ENCODE assay signal across 18 cellular contexts in genomic region chr7:43671520-43671919, GRCh38. TPM values are rescaled to one million over a fixed set of nuclear protein-coding genes. Genes with fewer than 3 reads are reported as not detected.
DNase-seq lines count a peak whose midpoint lies in the region; ATAC-seq and TF ChIP-seq lines count a peak whose summit lies in the region.
"Had no signal": no experiment of that assay in that cellular context is flagged by ENCODE, and none has a peak within 500 bp of the region (broad histone marks: within the 10 kb centered on the region; RNA-seq: fewer than 3 reads in every experiment).

No MANE protein-coding gene starts in this region.

- POLR2A ChIA-PET in activated B cell treated with CpG ODN at 0.5 μM for 24 hours (lab: Charles Lee) = interaction anchor here (1.3 to 3.6 kb wide), 2 partner anchors 23 to 89 kb away, joined by 3 to 21 read pairs; partner anchors contain the start of gene STK17A

- ATAC-seq in activated CD8-positive, alpha-beta memory T cell treated with anti-CD3 and anti-CD28 coated beads, Interleukin-2, amount 10 ng/mL, durations not matched to agents 7 days and 5 days = no peak
- no peak for ATAC-seq in activated B cell treated with CpG ODN at 0.5 μM for 24 hours (ENCODE audit: low read depth)
- ATAC-seq: PC-3 had no signal

- TF ChIP-seq POLR2A in stomach (IDR thresholded peaks at IDR 0.05) (no peak), suprapubic skin (IDR thresholded peaks at IDR 0.05) (no peak)

- TF ChIP-seq CTCF in activated B cell treated with CpG ODN at 0.5 μM for 24 hours (IDR thresholded peaks at IDR 0.05) = no peak
- TF ChIP-seq CTCF in glutamatergic neuron (IDR thresholded peaks at IDR 0.05; ENCODE audit: partially characterized antibody, unreplicated experiment) = no peak
- no peak for TF ChIP-seq CTCF in stomach (IDR thresholded peaks at IDR 0.05)
- TF ChIP-seq CTCF in suprapubic skin (IDR thresholded peaks at IDR 0.05) = no peak

- CTCF ChIA-PET in activated CD8-positive, alpha-beta memory T cell treated with anti-CD3 and anti-CD28 coated beads, Interleukin-2, amount 10 ng/mL, durations not matched to agents 7 days and 5 days (lab: Charles Lee) = no interaction called here
- CTCF ChIA-PET in activated B cell treated with CpG ODN at 0.5 μM for 24 hours (lab: Charles Lee) = interaction anchor here (1.5 to 1.7 kb wide), 2 partner anchors 89 kb away, joined by 6 to 7 read pairs; partner anchors contain the start of gene STK17A

- no peak for DNase-seq in activated CD8-positive, alpha-beta memory T cell treated with anti-CD3 and anti-CD28 coated beads, Interleukin-2, amount 10 ng/mL, durations not matched to agents 7 days and 5 days
- DNase-seq in activated CD8-positive, alpha-beta memory T cell treated with anti-CD3 and anti-CD28 coated beads, Interleukin-2, amount 50 U/mL, for 48 hours = no peak
- DNase-seq in activated B cell treated with CpG ODN at 0.5 μM for 24 hours (no peak), glutamatergic neuron (no peak), stomach (no peak), dermis blood vessel endothelial cell (no peak), suprapubic skin (ENCODE audit: low spot score in 2 of 2) (no peak)
- DNase-seq: GF-D8, HFFc6, Karpas-422, MG63, NCI-H1092, NCI-H146, NCI-H2081 treated with DMSO at 0.1 percent for 48 hours, NCI-H510A, NCI-H82, PC-3 had no signal

- H3K27me3 ChIP-seq in stomach (no peaks in the 10 kb centered on the region), suprapubic skin (no peaks in the 10 kb centered on the region)
- H3K27me3 ChIP-seq: MG63 had no signal

- H3K4me1 ChIP-seq in stomach (peaks cover 0 to 43% (median 9%) of the 10 kb centered on the region in 4 donors), suprapubic skin (peaks cover 12% of the 10 kb centered on the region)

- H3K4me3 Mint-ChIP-seq in activated CD8-positive, alpha-beta memory T cell treated with anti-CD3 and anti-CD28 coated beads, Interleukin-2, amount 10 ng/mL, durations not matched to agents 7 days and 5 days = no peak overlapping the region
- H3K4me3 Mint-ChIP-seq in activated B cell treated with CpG ODN at 0.5 μM for 24 hours (no peak overlapping the region), glutamatergic neuron (ENCODE audit: unreplicated experiment) (no peak overlapping the region)
- H3K4me3 Mint-ChIP-seq: CD14-positive monocyte, HFFc6 had no signal

- H3K27me3 Mint-ChIP-seq in activated CD8-positive, alpha-beta memory T cell treated with anti-CD3 and anti-CD28 coated beads, Interleukin-2, amount 10 ng/mL, durations not matched to agents 7 days and 5 days = no peaks in the 10 kb centered on the region
- H3K27me3 Mint-ChIP-seq in activated B cell treated with CpG ODN at 0.5 μM for 24 hours = no peaks in the 10 kb centered on the region
- peaks cover 2% of the 10 kb centered on the region for H3K27me3 Mint-ChIP-seq in glutamatergic neuron (ENCODE audit: unreplicated experiment)

- H3K27ac ChIP-seq in stomach (peak overlapping the region in 4 of 5 donors; percentile 7 to 65 (median 10)), suprapubic skin (no peak overlapping the region)

- peaks cover 71% of the 10 kb centered on the region for H3K36me3 Mint-ChIP-seq in activated CD8-positive, alpha-beta memory T cell treated with anti-CD3 and anti-CD28 coated beads, Interleukin-2, amount 10 ng/mL, durations not matched to agents 7 days and 5 days
- H3K36me3 Mint-ChIP-seq in activated B cell treated with CpG ODN at 0.5 μM for 24 hours (ENCODE audit: low read depth) (peaks cover 68% of the 10 kb centered on the region), glutamatergic neuron (ENCODE audit: unreplicated experiment) (peaks cover 21% of the 10 kb centered on the region)

- H3K9me3 Mint-ChIP-seq in activated CD8-positive, alpha-beta memory T cell treated with anti-CD3 and anti-CD28 coated beads, Interleukin-2, amount 10 ng/mL, durations not matched to agents 7 days and 5 days (ENCODE audit: low read depth) = peaks cover 21% of the 10 kb centered on the region
- H3K9me3 Mint-ChIP-seq in activated B cell treated with CpG ODN at 0.5 μM for 24 hours (peaks cover 40% of the 10 kb centered on the region), glutamatergic neuron (ENCODE audit: unreplicated experiment) (peaks cover 6% of the 10 kb centered on the region)

- H3K9me3 ChIP-seq in stomach (no peaks in the 10 kb centered on the region), suprapubic skin (no peaks in the 10 kb centered on the region)

- H3K27ac Mint-ChIP-seq in activated CD8-positive, alpha-beta memory T cell treated with anti-CD3 and anti-CD28 coated beads, Interleukin-2, amount 10 ng/mL, durations not matched to agents 7 days and 5 days = peak overlapping the region; percentile 24
- peak overlapping the region; percentile 63 for H3K27ac Mint-ChIP-seq in activated B cell treated with CpG ODN at 0.5 μM for 24 hours
- H3K27ac Mint-ChIP-seq in glutamatergic neuron (ENCODE audit: unreplicated experiment) = peak overlapping the region; percentile 26
- H3K27ac Mint-ChIP-seq: CD14-positive monocyte, HFFc6 had no signal

- H3K36me3 ChIP-seq in stomach = no peaks in the 10 kb centered on the region
- H3K36me3 ChIP-seq in suprapubic skin = no peaks in the 10 kb centered on the region

- TF ChIP-seq EP300 in stomach (IDR thresholded peaks at IDR 0.05) (no peak), suprapubic skin (IDR thresholded peaks at IDR 0.05) (no peak)

- intact Hi-C loops in activated B cell treated with CpG ODN at 0.5 μM for 24 hours (cut with micrococcal nuclease) (no loop called here), stomach (cut with DNase I; ENCODE audit: low total_unique reads) (no loop called here)

- H3K4me1 Mint-ChIP-seq in activated CD8-positive, alpha-beta memory T cell treated with anti-CD3 and anti-CD28 coated beads, Interleukin-2, amount 10 ng/mL, durations not matched to agents 7 days and 5 days = peaks cover 56% of the 10 kb centered on the region
- H3K4me1 Mint-ChIP-seq in activated B cell treated with CpG ODN at 0.5 μM for 24 hours (peaks cover 66% of the 10 kb centered on the region), glutamatergic neuron (ENCODE audit: low read depth, unreplicated experiment) (peaks cover 4% of the 10 kb centered on the region)

- 41 to 71% (median 44%) methylated on average over 4 of the region's 4 CpGs for WGBS in stomach, 5 donors
- WGBS in suprapubic skin = 85% methylated on average over 4 of the region's 4 CpGs

- H3K4me3 ChIP-seq in stomach (no peak overlapping the region), suprapubic skin (no peak overlapping the region)
- H3K4me3 ChIP-seq: MG63 had no signal

RNA-seq across cellular contexts. Expression of gene COA1, which starts 57.8 kb away (rescaled TPM):
- total RNA-seq in activated CD8-positive, alpha-beta memory T cell treated with anti-CD3 and anti-CD28 coated beads, Interleukin-2, amount 10 ng/mL, durations not matched to agents 7 days and 5 days = 10 to 100 TPM; 66.7 to 73.0 TPM
- total RNA-seq in activated B cell treated with CpG ODN at 0.5 μM for 24 hours (49.2 and 56.9 TPM in 2 replicates), glutamatergic neuron (ENCODE audit: unreplicated experiment) (73.7 TPM), stomach (100 to 1,000 TPM in 1 of 5 donors, 10 to 100 TPM in 4; 13.9 to 184 (median 95.3) TPM), dermis blood vessel endothelial cell (37.2 and 47.3 TPM in 2 replicates), suprapubic skin (100 to 1,000 TPM in 1 of 4 donors, 10 to 100 TPM in 3; 35.3 to 775 (median 40.0) TPM)
- 10 to 100 TPM; 44.7 to 55.1 (median 46.6) TPM for polyA plus RNA-seq in stomach
